In genomic region chr1:221032616-221033342, GRCh38 we compare ENCODE assay signal across 17 cellular contexts.
A peak's percentile ranks its signal among the peaks of the same experiment; 100 is the strongest.
DNase-seq lines count a peak whose midpoint lies in the region; ATAC-seq, FAIRE-seq and TF ChIP-seq lines count a peak whose summit lies in the region.
"Had no signal": no experiment of that assay in that cellular context is flagged by ENCODE, and none has a peak within 500 bp of the region (broad histone marks: within the 10 kb centered on the region; RNA-seq: fewer than 3 reads in every experiment).

No MANE protein-coding gene starts in this region.

- no peak for ATAC-seq in GM21529 (IDR thresholded peaks at IDR 0.05; ENCODE audit: unreplicated experiment)
- ATAC-seq in HG02884 (IDR thresholded peaks at IDR 0.05; ENCODE audit: unreplicated experiment): no peak
- ATAC-seq: activated CD4-positive, alpha-beta T cell treated with anti-CD3 and anti-CD28 coated beads for 36 hours; left colon; naive thymus-derived CD8-positive, alpha-beta T cell had no signal

- H3K27me3 Mint-ChIP-seq in nephron progenitor cell (ENCODE audit: low read depth, poor library complexity): peaks cover 4% of the 10 kb centered on the region
- H3K27me3 Mint-ChIP-seq in activated naive CD4-positive, alpha-beta T cell treated with anti-CD3 and anti-CD28 coated beads for 36 hours (ENCODE audit: low read depth): no peaks in the 10 kb centered on the region
- H3K27me3 Mint-ChIP-seq: activated CD4-positive, alpha-beta T cell treated with anti-CD3 and anti-CD28 coated beads for 36 hours had no signal

- no peaks in the 10 kb centered on the region for H3K27me3 ChIP-seq in Loucy (ENCODE audit: insufficient read depth, low read length, poor library complexity, severe bottlenecking)

- H3K36me3 Mint-ChIP-seq in nephron progenitor cell (ENCODE audit: low read depth): no peaks in the 10 kb centered on the region
- H3K36me3 Mint-ChIP-seq in activated naive CD4-positive, alpha-beta T cell treated with anti-CD3 and anti-CD28 coated beads for 36 hours (ENCODE audit: low read depth): no peaks in the 10 kb centered on the region
- H3K36me3 Mint-ChIP-seq: naive thymus-derived CD8-positive, alpha-beta T cell had no signal

- peaks cover 29% of the 10 kb centered on the region for H3K4me1 ChIP-seq in Loucy (ENCODE audit: insufficient read depth, low read length, poor library complexity, severe bottlenecking)

- CTCF ChIA-PET in activated naive CD4-positive, alpha-beta T cell treated with anti-CD3 and anti-CD28 coated beads for 36 hours (lab: Charles Lee): no interaction called here

- DNase-seq in EL (peak; percentile 53), nephron progenitor cell (no peak)
- DNase-seq in stimulated activated CD4-positive, alpha-beta T cell treated with anti-CD3 and anti-CD28 coated beads, Interleukin-2, amount 100 ng/mL, for 24 hours: no peak
- no peak for DNase-seq in activated naive CD4-positive, alpha-beta T cell treated with anti-CD3 and anti-CD28 coated beads for 36 hours
- DNase-seq: activated CD4-positive, alpha-beta T cell treated with anti-CD3 and anti-CD28 coated beads for 36 hours; activated CD8-positive, alpha-beta memory T cell treated with anti-CD3 and anti-CD28 coated beads, Interleukin-2, amount 50 U/mL, for 48 hours; left colon; naive thymus-derived CD8-positive, alpha-beta T cell; NCI-H748 treated with DMSO at 0.1 percent for 48 hours; retina; stimulated activated CD8-positive, alpha-beta memory T cell treated with anti-CD3 and anti-CD28 coated beads, Interleukin-4, amount 100 ng/mL, for 48 hours had no signal

- H2AFZ ChIP-seq in Loucy (ENCODE audit: low read length): no peak overlapping the region

- no peak overlapping the region for H3K9ac ChIP-seq in Loucy (ENCODE audit: low read depth, low read length, poor library complexity, severe bottlenecking)

- H3K9me3 ChIP-seq in Loucy (ENCODE audit: insufficient read depth, low read depth, low read length): no peaks in the 10 kb centered on the region
- H3K9me3 ChIP-seq: thoracic aorta had no signal

- intact Hi-C loops in activated naive CD4-positive, alpha-beta T cell treated with anti-CD3 and anti-CD28 coated beads for 36 hours (cut with micrococcal nuclease): no loop called here

- H3F3A ChIP-seq in Loucy (ENCODE audit: low read depth): no peaks in the 10 kb centered on the region

- peak; percentile 59 for FAIRE-seq in endometrium (lab: Jason Lieb, UNC)
- FAIRE-seq: H54 had no signal

- no peaks in the 10 kb centered on the region for H4K20me1 ChIP-seq in Loucy (ENCODE audit: insufficient read depth, low read length, poor library complexity, severe bottlenecking)

- H3K4me2 ChIP-seq in Loucy (ENCODE audit: low read depth, low read length, poor library complexity, severe bottlenecking): peak overlapping the region; percentile 12

- H3K27ac Mint-ChIP-seq in nephron progenitor cell: no peak overlapping the region
- no peak overlapping the region for H3K27ac Mint-ChIP-seq in activated naive CD4-positive, alpha-beta T cell treated with anti-CD3 and anti-CD28 coated beads for 36 hours
- H3K27ac Mint-ChIP-seq: activated CD4-positive, alpha-beta T cell treated with anti-CD3 and anti-CD28 coated beads for 36 hours; naive thymus-derived CD8-positive, alpha-beta T cell had no signal

- TF ChIP-seq CTCF in Loucy (conservative IDR thresholded peaks at IDR 0.05; ENCODE audit: low read length) (peak; percentile 22; the same call in 1 of the 2 replicates), nephron progenitor cell (IDR thresholded peaks at IDR 0.05) (peak; percentile 6)

- H3K79me2 ChIP-seq in Loucy (ENCODE audit: insufficient read depth, low read length): no peaks in the 10 kb centered on the region

- no peak overlapping the region for H3K4me3 Mint-ChIP-seq in nephron progenitor cell
- no peak overlapping the region for H3K4me3 Mint-ChIP-seq in activated naive CD4-positive, alpha-beta T cell treated with anti-CD3 and anti-CD28 coated beads for 36 hours
- H3K4me3 Mint-ChIP-seq: activated CD4-positive, alpha-beta T cell treated with anti-CD3 and anti-CD28 coated beads for 36 hours; naive thymus-derived CD8-positive, alpha-beta T cell had no signal

- peaks cover 2% of the 10 kb centered on the region for H3K9me3 Mint-ChIP-seq in nephron progenitor cell
- no peaks in the 10 kb centered on the region for H3K9me3 Mint-ChIP-seq in activated naive CD4-positive, alpha-beta T cell treated with anti-CD3 and anti-CD28 coated beads for 36 hours

- no peaks in the 10 kb centered on the region for H3K9me2 ChIP-seq in Loucy (replicated peaks; ENCODE audit: low read depth, low read length)

- H3K4me1 Mint-ChIP-seq in nephron progenitor cell: peaks cover 15% of the 10 kb centered on the region
- H3K4me1 Mint-ChIP-seq in activated naive CD4-positive, alpha-beta T cell treated with anti-CD3 and anti-CD28 coated beads for 36 hours (ENCODE audit: low read depth): no peaks in the 10 kb centered on the region
- H3K4me1 Mint-ChIP-seq: activated CD4-positive, alpha-beta T cell treated with anti-CD3 and anti-CD28 coated beads for 36 hours; naive thymus-derived CD8-positive, alpha-beta T cell had no signal

- no peaks in the 10 kb centered on the region for H3K36me3 ChIP-seq in Loucy (ENCODE audit: insufficient read depth, low read length)
- H3K36me3 ChIP-seq: thoracic aorta had no signal

- no peak overlapping the region for H3K4me3 ChIP-seq in Loucy (ENCODE audit: low read length, poor library complexity, severe bottlenecking)
- H3K4me3 ChIP-seq: thoracic aorta had no signal
